Comparison of ENCODE assay signal across 8 cellular contexts in the genomic region with DNA sequence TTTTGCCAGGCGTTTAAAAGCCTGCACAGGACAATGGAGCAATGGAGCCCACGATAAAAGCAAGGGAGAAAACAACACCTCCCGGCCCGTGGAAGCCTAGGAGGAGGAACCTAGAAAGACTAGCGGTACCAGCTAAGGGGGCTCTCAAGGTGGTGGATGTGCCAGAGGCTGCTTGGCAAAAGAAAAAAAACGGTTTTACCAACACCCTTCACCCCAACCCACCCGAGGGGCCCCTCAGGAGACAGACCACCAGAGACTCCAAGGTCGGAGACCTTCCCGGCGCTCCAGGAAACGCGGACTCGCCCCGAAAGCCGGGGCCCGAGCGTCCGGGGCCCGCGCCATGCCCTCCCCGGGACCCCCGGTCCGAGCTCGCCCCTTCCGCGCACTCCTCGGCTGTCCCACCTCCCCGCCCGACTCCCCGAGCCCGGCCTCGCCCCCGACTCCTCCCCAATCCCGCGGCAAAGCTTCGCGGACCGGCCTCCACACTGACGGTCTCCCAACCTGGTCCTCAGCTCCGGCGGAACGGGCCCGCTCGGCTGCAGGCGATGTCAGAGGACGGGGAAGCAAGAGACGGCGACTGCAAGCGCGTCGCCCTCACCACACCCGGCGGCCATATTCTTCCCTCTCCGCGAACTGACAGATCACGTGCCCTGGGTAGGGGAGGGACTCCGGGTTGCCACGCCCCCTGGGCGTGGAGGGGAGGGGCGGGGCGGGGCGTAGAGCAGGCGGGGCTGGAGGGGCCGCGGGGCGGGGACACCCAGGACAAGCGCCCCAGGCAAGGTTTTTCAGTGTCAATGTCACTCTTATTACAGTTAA. TPM values are rescaled to one million over a fixed set of nuclear protein-coding genes. Genes with fewer than 3 reads are reported as not detected.
DNase-seq lines count a peak whose midpoint lies in the region; ATAC-seq lines count a peak whose summit lies in the region.

A gene (minus strand): TSS at position 635 of the 816 bp plus-strand sequence. CDS start 10,520 bp downstream, outside the sequence.

- DNase-seq in CD4-positive, alpha-beta memory T cell, result peak; percentile 82 to 87 (median 84)
- DNase-seq in NCI-H82 (lab: John Stamatoyannopoulos, UW) (peak; percentile 89), medulla oblongata (ENCODE audit: extremely low spot score) (peak; percentile 95)
- DNase-seq in effector memory CD4-positive, alpha-beta T cell, result peak; percentile 78 to 82 (median 79)
- DNase-seq in stimulated activated CD8-positive, alpha-beta memory T cell treated with anti-CD3 and anti-CD28 coated beads, Interleukin-12 subunit alpha, Interleukin-12 subunit beta, amount 100 ng/mL, for 1 hour (ENCODE audit: low read depth), result peak; percentile 77

- peak within 1 kb of the TSS; percentile 87 to 99 (median 99) for H3K27ac Mint-ChIP-seq in CD4-positive, alpha-beta memory T cell

- peak within 1 kb of the TSS; percentile 99 to 100 (median 100) for H3K4me3 Mint-ChIP-seq in CD4-positive, alpha-beta memory T cell

- peaks cover 44% of the 10 kb centered on the region for H3K4me1 ChIP-seq in CD4-positive, alpha-beta memory T cell (ENCODE audit: insufficient read depth, low read length)
- peaks cover 14% of the 10 kb centered on the region for H3K4me1 ChIP-seq in effector memory CD4-positive, alpha-beta T cell (ENCODE audit: control insufficient read depth, insufficient read depth, low read length, poor library complexity, severe bottlenecking)

- CTCF ChIA-PET in CD4-positive, alpha-beta memory T cell (lab: Charles Lee; ENCODE audit: partially characterized antibody), result no interaction called here
- CTCF ChIA-PET in activated CD8-positive, alpha-beta memory T cell treated with anti-CD3 and anti-CD28 coated beads for 36 hours (lab: Charles Lee), result interaction anchor here (0.7 kb wide), 1 partner anchor 253 kb away, joined by 3 read pairs; no protein-coding TSS in a partner anchor

- peaks cover 0 to 5% of the 10 kb centered on the region in 2 donors for H3K36me3 Mint-ChIP-seq in CD4-positive, alpha-beta memory T cell

- peak within 1 kb of the TSS; percentile 61 for H3K27ac ChIP-seq in CD4-positive, alpha-beta memory T cell (ENCODE audit: low read depth, low read length)
- peak within 1 kb of the TSS; percentile 71 for H3K27ac ChIP-seq in effector memory CD4-positive, alpha-beta T cell (ENCODE audit: insufficient read depth, low read length, poor library complexity, severe bottlenecking)

- ATAC-seq in GM19438 (IDR thresholded peaks at IDR 0.05; ENCODE audit: low read depth, unreplicated experiment) (peak; percentile 86), HG03571 (IDR thresholded peaks at IDR 0.05; ENCODE audit: unreplicated experiment) (peak; percentile 93)

- H3K27me3 ChIP-seq in CD4-positive, alpha-beta memory T cell (ENCODE audit: insufficient read depth, low read length), result no peaks in the 10 kb centered on the region
- no peaks in the 10 kb centered on the region for H3K27me3 ChIP-seq in effector memory CD4-positive, alpha-beta T cell (replicated peaks; ENCODE audit: control insufficient read depth, insufficient read depth, low read length, poor library complexity, severe bottlenecking)

- H3K9me3 Mint-ChIP-seq in CD4-positive, alpha-beta memory T cell, result no peaks in the 10 kb centered on the region

- H3K27me3 Mint-ChIP-seq in CD4-positive, alpha-beta memory T cell, result no peaks in the 10 kb centered on the region

- peaks cover 33 to 62% (median 46%) of the 10 kb centered on the region in 4 donors for H3K4me1 Mint-ChIP-seq in CD4-positive, alpha-beta memory T cell

- H3K9me3 ChIP-seq in CD4-positive, alpha-beta memory T cell (ENCODE audit: control insufficient read depth in 1 of 2, low read length in 2 of 2), result no peaks in the 10 kb centered on the region
- H3K9me3 ChIP-seq in effector memory CD4-positive, alpha-beta T cell (ENCODE audit: control insufficient read depth, low read length), result no peaks in the 10 kb centered on the region

- peak within 1 kb of the TSS; percentile 77 to 85 for H3K4me3 ChIP-seq in CD4-positive, alpha-beta memory T cell (ENCODE audit: low read length in 2 of 2)
- H3K4me3 ChIP-seq in effector memory CD4-positive, alpha-beta T cell (ENCODE audit: insufficient read depth, low read depth, low read length, poor library complexity, severe bottlenecking), result peak within 1 kb of the TSS; percentile 99

- H3K36me3 ChIP-seq in CD4-positive, alpha-beta memory T cell (ENCODE audit: insufficient read depth, low read length), result no peaks in the 10 kb centered on the region
- H3K36me3 ChIP-seq in effector memory CD4-positive, alpha-beta T cell (ENCODE audit: control insufficient read depth, insufficient read depth, low read length), result no peaks in the 10 kb centered on the region

- intact Hi-C loops in CD4-positive, alpha-beta memory T cell (cut with micrococcal nuclease), result loop anchor here (5.0 to 10.0 kb wide), 4 partner anchors 155 to 1610 kb away; a partner anchor contains a TSS

- POLR2A ChIA-PET in CD4-positive, alpha-beta memory T cell (lab: Charles Lee; ENCODE audit: partially characterized antibody), result interaction anchor here (0.7 to 2.3 kb wide), 2 partner anchors 18 to 155 kb away, joined by 4 to 8 read pairs; a partner anchor contains a TSS
- POLR2A ChIA-PET in activated CD8-positive, alpha-beta memory T cell treated with anti-CD3 and anti-CD28 coated beads for 36 hours (lab: Charles Lee), result interaction anchor here (0.7 kb wide), 3 partner anchors 22 to 1819 kb away, joined by 4 to 9 read pairs (median 8); no protein-coding TSS in a partner anchor

RNA-seq across cellular contexts. Expression of the gene that starts here (rescaled TPM):
- 10 to 100 TPM; 52.0 to 52.3 TPM for total RNA-seq in CD4-positive, alpha-beta memory T cell
- polyA plus RNA-seq in CD4-positive, alpha-beta memory T cell, result 10 to 100 TPM; 15.0 to 27.5 TPM
- total RNA-seq in activated CD8-positive, alpha-beta memory T cell treated with anti-CD3 and anti-CD28 coated beads for 36 hours, result 10 to 100 TPM; 25.6 to 27.0 TPM

Comparison
In these comparisons a context has a peak if more than half of its experiments do, and no peak if none do; other contexts are left out.
1. Peak in every context shown above with its lines: DNase-seq, ATAC-seq, H3K4me3 ChIP-seq and H3K27ac ChIP-seq.